11 cellular contexts compared by ENCODE assay signal in the genomic region with DNA sequence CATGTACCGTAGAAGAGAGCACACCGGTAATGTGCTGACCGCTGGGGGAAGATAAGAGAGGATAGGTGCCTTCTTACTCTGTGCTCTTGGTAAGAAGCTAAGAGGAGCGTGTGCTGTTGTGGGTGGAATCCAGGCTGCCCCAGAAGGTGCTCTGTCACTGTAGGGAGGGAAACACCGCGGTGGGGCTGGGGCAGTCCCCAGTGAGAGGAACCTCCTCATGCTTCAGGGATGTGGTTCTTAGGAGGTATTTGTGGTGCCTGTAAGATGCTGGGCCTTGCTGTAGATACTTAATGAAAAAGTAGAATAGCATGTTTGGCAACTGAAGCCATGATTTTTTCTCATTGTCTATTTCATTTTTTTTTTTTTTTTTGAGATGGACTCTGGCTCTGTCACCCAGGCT. TPM values are rescaled to one million over a fixed set of nuclear protein-coding genes. Genes with fewer than 3 reads are reported as not detected.
DNase-seq lines count a peak whose midpoint lies in the region; ATAC-seq, FAIRE-seq and TF ChIP-seq lines count a peak whose summit lies in the region.
"Had no signal": no experiment of that assay in that cellular context is flagged by ENCODE, and none has a peak within 500 bp of the region (broad histone marks: within the 10 kb centered on the region; RNA-seq: fewer than 3 reads in every experiment).

No MANE protein-coding gene starts in this region.

- no peak for FAIRE-seq in D721Med (lab: Jason Lieb, UNC)
- FAIRE-seq: A204.1 had no signal

- no peaks in the 10 kb centered on the region for H3K36me3 ChIP-seq in ascending aorta

- H3K4me1 ChIP-seq in ascending aorta, result no peaks in the 10 kb centered on the region

- peak; percentile 65 to 93 for ATAC-seq in activated CD4-positive, CD25-positive, alpha-beta regulatory T cell treated with anti-CD3 and anti-CD28 coated beads, Interleukin-2, amount 50 U/mL, for 24 hours
- ATAC-seq in GM21717 (IDR thresholded peaks at IDR 0.05; ENCODE audit: unreplicated experiment) (peak; percentile 88), HG03469 (IDR thresholded peaks at IDR 0.05; ENCODE audit: unreplicated experiment) (peak; percentile 80)

- intact Hi-C loops in ascending aorta (cut with DNase I), result no loop called here

- H3K27me3 ChIP-seq in ascending aorta, result no peaks in the 10 kb centered on the region

- no peaks in the 10 kb centered on the region for H3K9me3 ChIP-seq in ascending aorta

- no peak overlapping the region for H3K4me3 ChIP-seq in ascending aorta

- DNase-seq in activated CD4-positive, CD25-positive, alpha-beta regulatory T cell treated with anti-CD3 and anti-CD28 coated beads, Interleukin-2, amount 50 U/mL, for 72 hours, result no peak
- DNase-seq in stimulated activated CD4-positive, alpha-beta T cell treated with anti-CD3 and anti-CD28 coated beads, Interleukin-1b, Interleukin-23, amount 100 ng/mL, for 48 hours, result peak; percentile 57
- DNase-seq in SW 1271 (lab: John Stamatoyannopoulos, UW), result no peak
- no peak for DNase-seq in ascending aorta (ENCODE audit: low spot score in 2 of 2)
- DNase-seq in D721Med (ENCODE audit: insufficient read length, low spot score), result no peak
- DNase-seq: right cardiac atrium had no signal

- no peak for TF ChIP-seq CTCF in ascending aorta (IDR thresholded peaks at IDR 0.05)
- TF ChIP-seq CTCF in D721Med (IDR thresholded peaks at IDR 0.05; ENCODE audit: insufficient read depth, missing control alignments), result no peak

- no peak overlapping the region for H3K27ac ChIP-seq in ascending aorta
- H3K27ac ChIP-seq: KMS-11 had no signal

RNA-seq across cellular contexts. Expression of a gene that starts 1.1 kb away (rescaled TPM):
- total RNA-seq in ascending aorta, result 0.75 TPM

RNA-seq across cellular contexts. Expression of a gene that starts 20.9 kb away (rescaled TPM):
- 1,995 TPM for total RNA-seq in ascending aorta

RNA-seq across cellular contexts. Expression of a gene that starts 37.9 kb away (rescaled TPM):
- total RNA-seq in ascending aorta, result 9.3 TPM
